8 cellular contexts compared by ENCODE assay signal in the genomic region with DNA sequence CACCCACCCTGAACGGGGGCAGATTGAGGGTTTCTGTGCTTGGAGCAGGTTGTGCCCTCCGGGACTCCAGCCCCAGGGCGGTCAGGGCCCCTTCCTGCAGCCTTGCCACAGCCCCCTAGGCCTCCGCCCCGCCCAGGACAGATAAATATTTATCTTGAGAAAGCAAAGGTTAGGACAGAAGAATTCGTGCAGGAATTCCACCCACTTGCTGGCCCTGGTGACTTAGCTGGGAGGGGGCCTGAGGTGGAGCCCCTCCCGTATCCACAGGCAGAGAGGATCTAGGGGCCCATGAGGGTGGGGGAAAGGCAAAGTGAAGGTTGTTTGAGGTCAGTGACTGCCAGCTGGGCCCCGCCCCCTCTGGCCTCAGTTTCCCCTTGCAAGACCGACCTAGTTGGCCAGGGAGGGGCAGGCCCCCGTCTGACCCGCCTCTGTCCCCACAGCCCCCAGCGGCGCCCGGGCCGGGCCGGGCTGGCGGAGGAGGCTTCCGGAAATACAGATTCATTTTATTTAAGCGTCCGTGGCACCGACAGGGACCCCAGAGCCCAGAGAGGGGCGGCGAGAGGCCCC. TPM values are rescaled to one million over a fixed set of nuclear protein-coding genes. Genes with fewer than 3 reads are reported as not detected.
DNase-seq lines count a peak whose midpoint lies in the region; ATAC-seq and TF ChIP-seq lines count a peak whose summit lies in the region.

No MANE protein-coding gene starts in this region.

- TF ChIP-seq EP300 in SK-N-SH (IDR thresholded peaks at IDR 0.05; ENCODE audit: borderline replicate concordance in 1 of 2, low read depth in 1 of 2, low read length in 1 of 2), result no peak

- ATAC-seq in DND-41 (ENCODE audit: insufficient read depth, low read depth) (no peak), HG03378 (IDR thresholded peaks at IDR 0.05; ENCODE audit: unreplicated experiment) (no peak)

- no peak for TF ChIP-seq RAD21 in SK-N-SH (IDR thresholded peaks at IDR 0.05; ENCODE audit: low read length)

- TF ChIP-seq CTCF in DND-41 (IDR thresholded peaks at IDR 0.05; ENCODE audit: borderline replicate concordance, extremely low read depth, low read length, poor library complexity, severe bottlenecking) (no peak), SK-N-SH (IDR thresholded peaks at IDR 0.05) (no peak), fibroblast of lung (conservative IDR thresholded peaks at IDR 0.05 in 1 of 2, IDR thresholded peaks at IDR 0.05 in 1 of 2; ENCODE audit: low read depth in 1 of 2, low read length in 2 of 2) (no peak)

- peaks cover 58% of the 10 kb centered on the region for H3F3A ChIP-seq in SK-N-SH (replicated peaks; ENCODE audit: insufficient read depth)

- POLR2A ChIA-PET in SK-N-SH (lab: Yijun Ruan, JAX), result interaction anchor here (1.0 to 1.9 kb wide), 7 partner anchors 8 to 22 kb away, joined by 3 to 32 read pairs (median 7); a partner anchor contains a TSS

- H3K9me3 ChIP-seq in DND-41 (ENCODE audit: insufficient read depth, low read length, severe bottlenecking), result no peaks in the 10 kb centered on the region
- H3K9me3 ChIP-seq in SK-N-SH, result no peaks in the 10 kb centered on the region
- no peaks in the 10 kb centered on the region for H3K9me3 ChIP-seq in fibroblast of lung (ENCODE audit: control insufficient read depth, insufficient read depth, low read depth, low read length)

- H3K9me2 ChIP-seq in SK-N-SH, result no peaks in the 10 kb centered on the region

- H3K36me3 ChIP-seq in DND-41 (ENCODE audit: insufficient read depth, low read length), result peaks cover 57% of the 10 kb centered on the region
- H3K36me3 ChIP-seq in SK-N-SH (replicated peaks in 1 of 2; ENCODE audit: control insufficient read depth in 1 of 2, insufficient read depth in 2 of 2, low read length in 1 of 2), result peaks cover 49 to 50% of the 10 kb centered on the region in 2 experiments
- H3K36me3 ChIP-seq in fibroblast of lung (ENCODE audit: control insufficient read depth, insufficient read depth, low read length), result peaks cover 51% of the 10 kb centered on the region
- peaks cover 28% of the 10 kb centered on the region for H3K36me3 ChIP-seq in rectal smooth muscle tissue (ENCODE audit: control insufficient read depth, insufficient read depth, low read length)

- H3K27ac ChIP-seq in DND-41 (ENCODE audit: low read length), result peak overlapping the region; percentile 70
- peak overlapping the region; percentile 95 to 99 for H3K27ac ChIP-seq in SK-N-SH (ENCODE audit: low read depth in 2 of 2, low read length in 1 of 2)
- peak overlapping the region; percentile 97 for H3K27ac ChIP-seq in fibroblast of lung (ENCODE audit: insufficient read depth, low read length)
- H3K27ac ChIP-seq in rectal smooth muscle tissue (ENCODE audit: low read depth, low read length), result peak overlapping the region; percentile 100

- H3K27me3 ChIP-seq in DND-41 (ENCODE audit: insufficient read depth, low read length, poor library complexity) (no peaks in the 10 kb centered on the region), SK-N-SH (ENCODE audit: insufficient read depth) (no peaks in the 10 kb centered on the region), fibroblast of lung (ENCODE audit: control insufficient read depth, insufficient read depth, low read length) (no peaks in the 10 kb centered on the region), rectal smooth muscle tissue (ENCODE audit: control insufficient read depth, insufficient read depth, low read length) (no peaks in the 10 kb centered on the region)

- 27% methylated on average over 10 of the region's 23 CpGs for WGBS in SK-N-SH (ENCODE audit: low lambda C conversion rate)

- peak overlapping the region in 1 of 2 experiments; percentile 38; a peak in 2 of 4 replicates for H3K4me3 ChIP-seq in DND-41 (ENCODE audit: low read depth in 1 of 2, low read length in 2 of 2)
- H3K4me3 ChIP-seq in SK-N-SH (ENCODE audit: low read depth in 2 of 2, low read length in 1 of 2), result peak overlapping the region; percentile 79 to 86
- peak overlapping the region; percentile 31 to 95 (median 54) for H3K4me3 ChIP-seq in fibroblast of lung (replicated peaks in 1 of 4; ENCODE audit: control extremely low read depth in 1 of 4, insufficient read depth in 1 of 4, low read depth in 3 of 4, low read length in 4 of 4)
- peak overlapping the region; percentile 54 for H3K4me3 ChIP-seq in rectal smooth muscle tissue (ENCODE audit: low read length)

- no peak for DNase-seq in DND-41
- no peak for DNase-seq in SK-N-SH
- DNase-seq in fibroblast of lung (ENCODE audit: low read depth in 2 of 2), result peak in 1 of 2 donors; percentile 86
- DNase-seq in SKM-1 treated with dmso at 0.1 percent for 144 hours (lab: John Stamatoyannopoulos, UW; ENCODE audit: unreplicated experiment), result no peak
- no peak for DNase-seq in UCSD-AML1 (lab: John Stamatoyannopoulos, UW; ENCODE audit: unreplicated experiment)
- DNase-seq in iPS-NIHi7 (ENCODE audit: extremely low spot score), result no peak

- H3K9ac ChIP-seq in DND-41 (ENCODE audit: low read depth, low read length), result peak overlapping the region; percentile 41
- H3K9ac ChIP-seq in SK-N-SH, result peak overlapping the region; percentile 98
- H3K9ac ChIP-seq in fibroblast of lung (ENCODE audit: insufficient read depth, low read length), result peak overlapping the region; percentile 88
- peak overlapping the region; percentile 45 for H3K9ac ChIP-seq in rectal smooth muscle tissue (ENCODE audit: low read length)

- CTCF ChIA-PET in SK-N-SH (lab: Yijun Ruan, JAX), result interaction anchor here (1.0 to 18.6 kb wide), 6 partner anchors 9 to 140 kb away, joined by 3 to 594 read pairs (median 4); a partner anchor contains a TSS

- H3K4me2 ChIP-seq in DND-41 (ENCODE audit: insufficient read depth, low read length) (peak overlapping the region; percentile 77), SK-N-SH (peak overlapping the region; percentile 99), fibroblast of lung (ENCODE audit: extremely low read depth, insufficient read depth, low read length) (peak overlapping the region; percentile 82)

- H2AFZ ChIP-seq in DND-41 (ENCODE audit: low read depth, low read length) (no peak overlapping the region), SK-N-SH (ENCODE audit: low read depth) (no peak overlapping the region), fibroblast of lung (ENCODE audit: low read length) (no peak overlapping the region)

- H3K4me1 ChIP-seq in DND-41 (ENCODE audit: insufficient read depth, low read length) (peaks cover 67% of the 10 kb centered on the region), SK-N-SH (ENCODE audit: control insufficient read depth in 1 of 2, insufficient read depth in 2 of 2, low read depth in 1 of 2, low read length in 1 of 2) (peaks cover 20 to 38% of the 10 kb centered on the region in 2 experiments), fibroblast of lung (ENCODE audit: control insufficient read depth, extremely low read depth, insufficient read depth, low read length) (peaks cover 29% of the 10 kb centered on the region), rectal smooth muscle tissue (ENCODE audit: control insufficient read depth, insufficient read depth, low read length) (peaks cover 27% of the 10 kb centered on the region)

- H4K20me1 ChIP-seq in DND-41 (ENCODE audit: insufficient read depth, low read length) (peaks cover 55% of the 10 kb centered on the region), SK-N-SH (ENCODE audit: insufficient read depth) (peaks cover 65% of the 10 kb centered on the region), fibroblast of lung (ENCODE audit: control insufficient read depth, extremely low read depth, insufficient read depth, low read length) (no peaks in the 10 kb centered on the region)

- H3K79me2 ChIP-seq in DND-41 (ENCODE audit: insufficient read depth, low read length) (peaks cover 55% of the 10 kb centered on the region), SK-N-SH (ENCODE audit: insufficient read depth) (peaks cover 83% of the 10 kb centered on the region), fibroblast of lung (ENCODE audit: control insufficient read depth, insufficient read depth, low read length) (peaks cover 73% of the 10 kb centered on the region)

RNA-seq across cellular contexts. Expression of a gene that starts 5.2 kb away (rescaled TPM):
- polyA plus RNA-seq in SK-N-SH (2012; rRNA removed), result 8.2 and 13.9 TPM in 2 replicates
- 6.8 and 9.9 TPM in 2 replicates for polyA plus RNA-seq in SK-N-SH (2012; cell fraction: cytosol; rRNA removed)
- 53.9 and 79.1 TPM in 2 replicates for polyA plus RNA-seq in SK-N-SH (2012; cell fraction: nucleus; rRNA removed)
- 13.6 and 18.8 TPM in 2 replicates for total RNA-seq in fibroblast of lung
- 12.0 and 18.0 TPM in 2 replicates for polyA plus RNA-seq in fibroblast of lung
- polyA plus RNA-seq in fibroblast of lung (2012), result 30.3 and 40.2 TPM in 2 replicates
- 27.6 and 36.6 TPM in 2 replicates for polyA minus RNA-seq in fibroblast of lung (ENCODE audit: low replicate concordance)

RNA-seq across cellular contexts. Expression of a gene that starts 12.0 kb away (rescaled TPM):
- polyA plus RNA-seq in SK-N-SH (2012; rRNA removed), result 133 and 226 TPM in 2 replicates
- polyA plus RNA-seq in SK-N-SH (2012; cell fraction: cytosol; rRNA removed), result 114 and 155 TPM in 2 replicates
- 81.6 and 162 TPM in 2 replicates for polyA plus RNA-seq in SK-N-SH (2012; cell fraction: nucleus; rRNA removed)
- total RNA-seq in fibroblast of lung, result 13.4 and 20.5 TPM in 2 replicates
- polyA plus RNA-seq in fibroblast of lung, result 53.8 and 79.8 TPM in 2 replicates
- 174 and 278 TPM in 2 replicates for polyA plus RNA-seq in fibroblast of lung (2012)
- polyA minus RNA-seq in fibroblast of lung (ENCODE audit: low replicate concordance), result 23.2 and 31.0 TPM in 2 replicates

RNA-seq across cellular contexts. Expression of a gene that starts 15.5 kb away (rescaled TPM):
- polyA plus RNA-seq in SK-N-SH (2012; rRNA removed) (762 and 857 TPM in 2 replicates), fibroblast of lung (260 and 298 TPM in 2 replicates)
- 628 and 677 TPM in 2 replicates for polyA plus RNA-seq in SK-N-SH (2012; cell fraction: cytosol; rRNA removed)
- polyA plus RNA-seq in SK-N-SH (2012; cell fraction: nucleus; rRNA removed), result 2,521 and 3,638 TPM in 2 replicates
- 104 and 110 TPM in 2 replicates for total RNA-seq in fibroblast of lung
- polyA plus RNA-seq in fibroblast of lung (2012), result 315 and 327 TPM in 2 replicates
- 45.9 and 74.1 TPM in 2 replicates for polyA minus RNA-seq in fibroblast of lung (ENCODE audit: low replicate concordance)

RNA-seq across cellular contexts. Expression of a gene that starts 15.8 kb away (rescaled TPM):
- polyA plus RNA-seq in SK-N-SH (2012; rRNA removed) (4.8 and 5.1 TPM in 2 replicates), fibroblast of lung (0.31 and 1.0 TPM in 2 replicates)
- polyA plus RNA-seq in SK-N-SH (2012; cell fraction: cytosol; rRNA removed), result 1.6 and 3.5 TPM in 2 replicates
- polyA plus RNA-seq in SK-N-SH (2012; cell fraction: nucleus; rRNA removed), result 25.2 and 37.7 TPM in 2 replicates
- 1.5 TPM in 2 replicates for total RNA-seq in fibroblast of lung
- polyA plus RNA-seq in fibroblast of lung (2012), result 2.1 and 5.0 TPM in 2 replicates
- polyA minus RNA-seq in fibroblast of lung (ENCODE audit: low replicate concordance), result 0.94 and 3.6 TPM in 2 replicates

RNA-seq across cellular contexts. Expression of a gene that starts 21.7 kb away (rescaled TPM):
- polyA plus RNA-seq in SK-N-SH (2012; rRNA removed) (53.5 and 78.0 TPM in 2 replicates), fibroblast of lung (16.1 and 23.7 TPM in 2 replicates)
- 35.5 and 51.2 TPM in 2 replicates for polyA plus RNA-seq in SK-N-SH (2012; cell fraction: cytosol; rRNA removed)
- 76.2 and 162 TPM in 2 replicates for polyA plus RNA-seq in SK-N-SH (2012; cell fraction: nucleus; rRNA removed)
- total RNA-seq in fibroblast of lung, result 22.5 and 24.7 TPM in 2 replicates
- 34.6 and 64.3 TPM in 2 replicates for polyA plus RNA-seq in fibroblast of lung (2012)
- 12.0 and 14.1 TPM in 2 replicates for polyA minus RNA-seq in fibroblast of lung (ENCODE audit: low replicate concordance)

Comparison
In these comparisons a context has a peak if more than half of its experiments do, and no peak if none do; other contexts are left out.
1. H3K9ac ChIP-seq: peak in every context shown above with its lines; median percentile 98 in SK-N-SH; 88 in fibroblast of lung; 45 in rectal smooth muscle tissue; 41 in DND-41.